Comparison of ENCODE assay signal across 1 cellular context in the genomic region with DNA sequence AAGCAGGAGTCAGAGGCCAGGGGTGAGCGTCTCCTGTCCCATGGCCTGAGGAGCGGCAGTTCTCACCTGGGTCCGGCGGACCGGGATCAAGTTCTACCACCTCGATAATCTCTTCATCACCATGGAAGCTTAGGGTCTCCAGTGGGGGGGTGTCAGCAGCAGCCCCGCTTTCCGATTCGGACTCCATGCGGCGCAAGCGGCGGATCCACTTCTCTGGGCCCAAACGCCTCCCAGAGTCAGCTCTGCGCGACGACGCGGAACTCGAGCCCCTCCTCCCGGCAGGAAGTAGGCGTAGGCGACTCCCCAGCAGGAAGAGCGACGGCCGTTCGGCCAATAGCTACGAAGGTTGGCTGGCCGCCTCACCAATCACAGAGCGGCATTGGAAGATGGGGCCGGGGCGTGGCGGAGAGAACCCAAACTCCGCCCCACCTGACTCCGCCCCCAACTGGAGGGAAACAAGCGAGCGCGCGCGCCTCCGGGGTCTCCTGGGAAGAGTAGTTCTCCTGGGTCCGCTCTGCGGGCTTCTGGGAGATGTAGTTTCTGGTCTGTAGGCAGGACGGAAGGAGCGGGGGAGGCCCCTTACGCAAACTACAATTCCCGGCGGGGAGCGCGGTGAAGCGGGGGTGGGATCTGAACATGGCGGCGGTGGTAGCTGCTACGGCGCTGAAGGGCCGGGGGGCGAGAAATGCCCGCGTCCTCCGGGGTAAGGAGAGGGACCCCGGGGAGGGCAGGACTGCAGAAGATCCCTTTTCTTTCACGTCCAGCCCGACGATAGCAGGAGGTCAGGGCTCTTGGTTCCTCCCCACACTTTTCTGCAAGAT.
A peak's percentile ranks its signal among the peaks of the same experiment; 100 is the strongest.
TF ChIP-seq lines count a peak whose summit lies in the region.

A gene with protein sequence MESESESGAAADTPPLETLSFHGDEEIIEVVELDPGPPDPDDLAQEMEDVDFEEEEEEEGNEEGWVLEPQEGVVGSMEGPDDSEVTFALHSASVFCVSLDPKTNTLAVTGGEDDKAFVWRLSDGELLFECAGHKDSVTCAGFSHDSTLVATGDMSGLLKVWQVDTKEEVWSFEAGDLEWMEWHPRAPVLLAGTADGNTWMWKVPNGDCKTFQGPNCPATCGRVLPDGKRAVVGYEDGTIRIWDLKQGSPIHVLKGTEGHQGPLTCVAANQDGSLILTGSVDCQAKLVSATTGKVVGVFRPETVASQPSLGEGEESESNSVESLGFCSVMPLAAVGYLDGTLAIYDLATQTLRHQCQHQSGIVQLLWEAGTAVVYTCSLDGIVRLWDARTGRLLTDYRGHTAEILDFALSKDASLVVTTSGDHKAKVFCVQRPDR (minus strand): TSS at position 238 of the 821 bp plus-strand sequence. CDS start 51 bp downstream, at position 187.
A gene with protein sequence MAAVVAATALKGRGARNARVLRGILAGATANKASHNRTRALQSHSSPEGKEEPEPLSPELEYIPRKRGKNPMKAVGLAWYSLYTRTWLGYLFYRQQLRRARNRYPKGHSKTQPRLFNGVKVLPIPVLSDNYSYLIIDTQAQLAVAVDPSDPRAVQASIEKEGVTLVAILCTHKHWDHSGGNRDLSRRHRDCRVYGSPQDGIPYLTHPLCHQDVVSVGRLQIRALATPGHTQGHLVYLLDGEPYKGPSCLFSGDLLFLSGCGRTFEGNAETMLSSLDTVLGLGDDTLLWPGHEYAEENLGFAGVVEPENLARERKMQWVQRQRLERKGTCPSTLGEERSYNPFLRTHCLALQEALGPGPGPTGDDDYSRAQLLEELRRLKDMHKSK (plus strand): TSS at position 620 of the 821 bp plus-strand sequence. CDS start 17 bp downstream, at position 637.

TF ChIP-seq in HepG2, 621 proteins besides CTCF, POLR2A, EP300 and RAD21 (continued from another document and continues in another):
- TF ChIP-seq, protein P1, sequence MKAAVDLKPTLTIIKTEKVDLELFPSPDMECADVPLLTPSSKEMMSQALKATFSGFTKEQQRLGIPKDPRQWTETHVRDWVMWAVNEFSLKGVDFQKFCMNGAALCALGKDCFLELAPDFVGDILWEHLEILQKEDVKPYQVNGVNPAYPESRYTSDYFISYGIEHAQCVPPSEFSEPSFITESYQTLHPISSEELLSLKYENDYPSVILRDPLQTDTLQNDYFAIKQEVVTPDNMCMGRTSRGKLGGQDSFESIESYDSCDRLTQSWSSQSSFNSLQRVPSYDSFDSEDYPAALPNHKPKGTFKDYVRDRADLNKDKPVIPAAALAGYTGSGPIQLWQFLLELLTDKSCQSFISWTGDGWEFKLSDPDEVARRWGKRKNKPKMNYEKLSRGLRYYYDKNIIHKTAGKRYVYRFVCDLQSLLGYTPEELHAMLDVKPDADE (CRISPR knock-in tag; IDR thresholded peaks at IDR 0.05), result no peak
- TF ChIP-seq ZNF431 (CRISPR knock-in tag; IDR thresholded peaks at IDR 0.05; ENCODE audit: borderline replicate concordance, low read depth) (no peak), ZNF296 (CRISPR knock-in tag; conservative IDR thresholded peaks at IDR 0.05) (no peak), ZNF782 (CRISPR knock-in tag; IDR thresholded peaks at IDR 0.05; ENCODE audit: borderline replicate concordance) (no peak; the same call in 1 of the 2 replicates), TCF7L2 (IDR thresholded peaks at IDR 0.05; ENCODE audit: low read depth, low read length) (no peak), FIP1L1 (IDR thresholded peaks at IDR 0.05; ENCODE audit: borderline replicate concordance, insufficient read depth, low read depth, low read length) (no peak), ZNF501 (CRISPR knock-in tag; IDR thresholded peaks at IDR 0.05) (peak; percentile 94; the same call in 1 of the 2 replicates), NCOA5 (CRISPR knock-in tag; IDR thresholded peaks at IDR 0.05) (no peak), ZNF33B (CRISPR knock-in tag; IDR thresholded peaks at IDR 0.05) (0 out of 2 replicates have a peak, but pooled peaks have one; percentile 3), SRSF9 (IDR thresholded peaks at IDR 0.05; ENCODE audit: borderline replicate concordance, insufficient read depth, low read depth, low read length, poor library complexity, severe bottlenecking) (no peak), ZNF570 (CRISPR knock-in tag; IDR thresholded peaks at IDR 0.05; ENCODE audit: borderline replicate concordance) (0 out of 2 replicates have a peak, but pooled peaks have one; percentile 9), ATF1 (CRISPR knock-in tag; IDR thresholded peaks at IDR 0.05) (peak; percentile 90), NR3C1 (CRISPR knock-in tag; IDR thresholded peaks at IDR 0.05) (no peak), SP5 (CRISPR knock-in tag; IDR thresholded peaks at IDR 0.05; ENCODE audit: borderline replicate concordance, low read depth) (peak; percentile 74; the same call in 1 of the 2 replicates), ERF (CRISPR knock-in tag; IDR thresholded peaks at IDR 0.05) (peak; percentile 71), NR2F2 (IDR thresholded peaks at IDR 0.05; ENCODE audit: borderline replicate concordance, low read depth) (no peak), XRCC5 (optimal IDR thresholded peaks at IDR 0.05; ENCODE audit: low read length) (peak; percentile 97), ZNF510 (CRISPR knock-in tag; IDR thresholded peaks at IDR 0.05; ENCODE audit: low read depth) (no peak), FOXK2 (IDR thresholded peaks at IDR 0.05) (peak; percentile 98), SMC3 (IDR thresholded peaks at IDR 0.05; ENCODE audit: low read length) (no peak), NFIB (CRISPR knock-in tag; IDR thresholded peaks at IDR 0.05; ENCODE audit: borderline replicate concordance) (no peak), SIN3B (IDR thresholded peaks at IDR 0.05; ENCODE audit: low read length) (peak; percentile 75; the same call in 1 of the 2 replicates), ZNF496 (CRISPR knock-in tag; IDR thresholded peaks at IDR 0.05; ENCODE audit: insufficient replicate concordance) (no peak), ZNF614 (CRISPR knock-in tag; IDR thresholded peaks at IDR 0.05; ENCODE audit: borderline replicate concordance) (peak; percentile 66), NFE2 (CRISPR knock-in tag; IDR thresholded peaks at IDR 0.05) (no peak), ZNF619 (CRISPR knock-in tag; IDR thresholded peaks at IDR 0.05) (no peak; the same call in 1 of the 2 replicates), ZNF256 (CRISPR knock-in tag; conservative IDR thresholded peaks at IDR 0.05) (peak; percentile 81; the same call in 1 of the 2 replicates), TOE1 (CRISPR knock-in tag; IDR thresholded peaks at IDR 0.05) (no peak), SATB2 (CRISPR knock-in tag; IDR thresholded peaks at IDR 0.05) (0 out of 2 replicates have a peak, but pooled peaks have one; percentile 29), AGO2 (optimal IDR thresholded peaks at IDR 0.05; ENCODE audit: low read depth, low read length) (peak; percentile 64), ZNF652 (CRISPR knock-in tag; IDR thresholded peaks at IDR 0.05; ENCODE audit: borderline replicate concordance, low read depth) (no peak)
- TF ChIP-seq, protein P2, sequence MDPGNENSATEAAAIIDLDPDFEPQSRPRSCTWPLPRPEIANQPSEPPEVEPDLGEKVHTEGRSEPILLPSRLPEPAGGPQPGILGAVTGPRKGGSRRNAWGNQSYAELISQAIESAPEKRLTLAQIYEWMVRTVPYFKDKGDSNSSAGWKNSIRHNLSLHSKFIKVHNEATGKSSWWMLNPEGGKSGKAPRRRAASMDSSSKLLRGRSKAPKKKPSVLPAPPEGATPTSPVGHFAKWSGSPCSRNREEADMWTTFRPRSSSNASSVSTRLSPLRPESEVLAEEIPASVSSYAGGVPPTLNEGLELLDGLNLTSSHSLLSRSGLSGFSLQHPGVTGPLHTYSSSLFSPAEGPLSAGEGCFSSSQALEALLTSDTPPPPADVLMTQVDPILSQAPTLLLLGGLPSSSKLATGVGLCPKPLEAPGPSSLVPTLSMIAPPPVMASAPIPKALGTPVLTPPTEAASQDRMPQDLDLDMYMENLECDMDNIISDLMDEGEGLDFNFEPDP (CRISPR knock-in tag; conservative IDR thresholded peaks at IDR 0.05), result no peak
- TF ChIP-seq, protein P3, sequence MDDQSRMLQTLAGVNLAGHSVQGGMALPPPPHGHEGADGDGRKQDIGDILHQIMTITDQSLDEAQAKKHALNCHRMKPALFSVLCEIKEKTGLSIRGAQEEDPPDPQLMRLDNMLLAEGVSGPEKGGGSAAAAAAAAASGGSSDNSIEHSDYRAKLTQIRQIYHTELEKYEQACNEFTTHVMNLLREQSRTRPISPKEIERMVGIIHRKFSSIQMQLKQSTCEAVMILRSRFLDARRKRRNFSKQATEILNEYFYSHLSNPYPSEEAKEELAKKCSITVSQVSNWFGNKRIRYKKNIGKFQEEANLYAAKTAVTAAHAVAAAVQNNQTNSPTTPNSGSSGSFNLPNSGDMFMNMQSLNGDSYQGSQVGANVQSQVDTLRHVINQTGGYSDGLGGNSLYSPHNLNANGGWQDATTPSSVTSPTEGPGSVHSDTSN (CRISPR knock-in tag; IDR thresholded peaks at IDR 0.05; ENCODE audit: borderline replicate concordance), result peak; percentile 98; the same call in 1 of the 2 replicates
- TF ChIP-seq, protein P4, sequence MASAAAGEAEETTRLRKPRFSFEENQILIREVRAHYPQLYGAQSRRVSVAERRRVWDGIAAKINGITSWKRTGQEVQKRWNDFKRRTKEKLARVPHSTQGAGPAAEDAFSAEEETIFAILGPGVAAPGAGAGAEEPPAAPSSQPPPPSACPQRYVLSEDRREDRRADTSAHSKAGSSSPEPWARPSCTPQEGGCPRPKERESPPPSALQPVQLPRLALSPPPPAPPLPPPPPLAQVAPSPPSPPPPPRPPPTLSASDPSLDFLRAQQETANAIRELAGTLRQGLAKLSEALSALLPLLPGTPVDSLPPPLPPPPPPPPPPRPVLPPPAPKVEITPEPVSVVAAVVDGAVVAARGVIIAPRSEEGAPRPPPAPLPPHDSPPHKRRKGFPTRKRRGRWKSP (CRISPR knock-in tag; IDR thresholded peaks at IDR 0.05), result no peak; the same call in 1 of the 2 replicates
- TF ChIP-seq, protein P5, sequence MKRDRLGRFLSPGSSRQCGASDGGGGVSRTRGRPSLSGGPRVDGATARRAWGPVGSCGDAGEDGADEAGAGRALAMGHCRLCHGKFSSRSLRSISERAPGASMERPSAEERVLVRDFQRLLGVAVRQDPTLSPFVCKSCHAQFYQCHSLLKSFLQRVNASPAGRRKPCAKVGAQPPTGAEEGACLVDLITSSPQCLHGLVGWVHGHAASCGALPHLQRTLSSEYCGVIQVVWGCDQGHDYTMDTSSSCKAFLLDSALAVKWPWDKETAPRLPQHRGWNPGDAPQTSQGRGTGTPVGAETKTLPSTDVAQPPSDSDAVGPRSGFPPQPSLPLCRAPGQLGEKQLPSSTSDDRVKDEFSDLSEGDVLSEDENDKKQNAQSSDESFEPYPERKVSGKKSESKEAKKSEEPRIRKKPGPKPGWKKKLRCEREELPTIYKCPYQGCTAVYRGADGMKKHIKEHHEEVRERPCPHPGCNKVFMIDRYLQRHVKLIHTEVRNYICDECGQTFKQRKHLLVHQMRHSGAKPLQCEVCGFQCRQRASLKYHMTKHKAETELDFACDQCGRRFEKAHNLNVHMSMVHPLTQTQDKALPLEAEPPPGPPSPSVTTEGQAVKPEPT (CRISPR knock-in tag; IDR thresholded peaks at IDR 0.05; ENCODE audit: low read depth), result no peak
- TF ChIP-seq, protein P6, sequence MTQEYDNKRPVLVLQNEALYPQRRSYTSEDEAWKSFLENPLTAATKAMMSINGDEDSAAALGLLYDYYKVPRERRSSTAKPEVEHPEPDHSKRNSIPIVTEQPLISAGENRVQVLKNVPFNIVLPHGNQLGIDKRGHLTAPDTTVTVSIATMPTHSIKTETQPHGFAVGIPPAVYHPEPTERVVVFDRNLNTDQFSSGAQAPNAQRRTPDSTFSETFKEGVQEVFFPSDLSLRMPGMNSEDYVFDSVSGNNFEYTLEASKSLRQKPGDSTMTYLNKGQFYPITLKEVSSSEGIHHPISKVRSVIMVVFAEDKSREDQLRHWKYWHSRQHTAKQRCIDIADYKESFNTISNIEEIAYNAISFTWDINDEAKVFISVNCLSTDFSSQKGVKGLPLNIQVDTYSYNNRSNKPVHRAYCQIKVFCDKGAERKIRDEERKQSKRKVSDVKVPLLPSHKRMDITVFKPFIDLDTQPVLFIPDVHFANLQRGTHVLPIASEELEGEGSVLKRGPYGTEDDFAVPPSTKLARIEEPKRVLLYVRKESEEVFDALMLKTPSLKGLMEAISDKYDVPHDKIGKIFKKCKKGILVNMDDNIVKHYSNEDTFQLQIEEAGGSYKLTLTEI (CRISPR knock-in tag; conservative IDR thresholded peaks at IDR 0.05), result no peak
- TF ChIP-seq, protein P7, sequence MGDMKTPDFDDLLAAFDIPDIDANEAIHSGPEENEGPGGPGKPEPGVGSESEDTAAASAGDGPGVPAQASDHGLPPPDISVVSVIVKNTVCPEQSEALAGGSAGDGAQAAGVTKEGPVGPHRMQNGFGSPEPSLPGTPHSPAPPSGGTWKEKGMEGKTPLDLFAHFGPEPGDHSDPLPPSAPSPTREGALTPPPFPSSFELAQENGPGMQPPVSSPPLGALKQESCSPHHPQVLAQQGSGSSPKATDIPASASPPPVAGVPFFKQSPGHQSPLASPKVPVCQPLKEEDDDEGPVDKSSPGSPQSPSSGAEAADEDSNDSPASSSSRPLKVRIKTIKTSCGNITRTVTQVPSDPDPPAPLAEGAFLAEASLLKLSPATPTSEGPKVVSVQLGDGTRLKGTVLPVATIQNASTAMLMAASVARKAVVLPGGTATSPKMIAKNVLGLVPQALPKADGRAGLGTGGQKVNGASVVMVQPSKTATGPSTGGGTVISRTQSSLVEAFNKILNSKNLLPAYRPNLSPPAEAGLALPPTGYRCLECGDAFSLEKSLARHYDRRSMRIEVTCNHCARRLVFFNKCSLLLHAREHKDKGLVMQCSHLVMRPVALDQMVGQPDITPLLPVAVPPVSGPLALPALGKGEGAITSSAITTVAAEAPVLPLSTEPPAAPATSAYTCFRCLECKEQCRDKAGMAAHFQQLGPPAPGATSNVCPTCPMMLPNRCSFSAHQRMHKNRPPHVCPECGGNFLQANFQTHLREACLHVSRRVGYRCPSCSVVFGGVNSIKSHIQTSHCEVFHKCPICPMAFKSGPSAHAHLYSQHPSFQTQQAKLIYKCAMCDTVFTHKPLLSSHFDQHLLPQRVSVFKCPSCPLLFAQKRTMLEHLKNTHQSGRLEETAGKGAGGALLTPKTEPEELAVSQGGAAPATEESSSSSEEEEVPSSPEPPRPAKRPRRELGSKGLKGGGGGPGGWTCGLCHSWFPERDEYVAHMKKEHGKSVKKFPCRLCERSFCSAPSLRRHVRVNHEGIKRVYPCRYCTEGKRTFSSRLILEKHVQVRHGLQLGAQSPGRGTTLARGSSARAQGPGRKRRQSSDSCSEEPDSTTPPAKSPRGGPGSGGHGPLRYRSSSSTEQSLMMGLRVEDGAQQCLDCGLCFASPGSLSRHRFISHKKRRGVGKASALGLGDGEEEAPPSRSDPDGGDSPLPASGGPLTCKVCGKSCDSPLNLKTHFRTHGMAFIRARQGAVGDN (CRISPR knock-in tag; IDR thresholded peaks at IDR 0.05), result peak; percentile 88
- TF ChIP-seq, protein P8, sequence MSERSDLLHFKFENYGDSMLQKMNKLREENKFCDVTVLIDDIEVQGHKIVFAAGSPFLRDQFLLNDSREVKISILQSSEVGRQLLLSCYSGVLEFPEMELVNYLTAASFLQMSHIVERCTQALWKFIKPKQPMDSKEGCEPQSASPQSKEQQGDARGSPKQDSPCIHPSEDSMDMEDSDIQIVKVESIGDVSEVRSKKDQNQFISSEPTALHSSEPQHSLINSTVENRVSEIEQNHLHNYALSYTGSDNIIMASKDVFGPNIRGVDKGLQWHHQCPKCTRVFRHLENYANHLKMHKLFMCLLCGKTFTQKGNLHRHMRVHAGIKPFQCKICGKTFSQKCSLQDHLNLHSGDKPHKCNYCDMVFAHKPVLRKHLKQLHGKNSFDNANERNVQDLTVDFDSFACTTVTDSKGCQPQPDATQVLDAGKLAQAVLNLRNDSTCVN (CRISPR knock-in tag; IDR thresholded peaks at IDR 0.05; ENCODE audit: borderline replicate concordance), result no peak
